Comparison of ENCODE assay signal across 13 cellular contexts in the genomic region with DNA sequence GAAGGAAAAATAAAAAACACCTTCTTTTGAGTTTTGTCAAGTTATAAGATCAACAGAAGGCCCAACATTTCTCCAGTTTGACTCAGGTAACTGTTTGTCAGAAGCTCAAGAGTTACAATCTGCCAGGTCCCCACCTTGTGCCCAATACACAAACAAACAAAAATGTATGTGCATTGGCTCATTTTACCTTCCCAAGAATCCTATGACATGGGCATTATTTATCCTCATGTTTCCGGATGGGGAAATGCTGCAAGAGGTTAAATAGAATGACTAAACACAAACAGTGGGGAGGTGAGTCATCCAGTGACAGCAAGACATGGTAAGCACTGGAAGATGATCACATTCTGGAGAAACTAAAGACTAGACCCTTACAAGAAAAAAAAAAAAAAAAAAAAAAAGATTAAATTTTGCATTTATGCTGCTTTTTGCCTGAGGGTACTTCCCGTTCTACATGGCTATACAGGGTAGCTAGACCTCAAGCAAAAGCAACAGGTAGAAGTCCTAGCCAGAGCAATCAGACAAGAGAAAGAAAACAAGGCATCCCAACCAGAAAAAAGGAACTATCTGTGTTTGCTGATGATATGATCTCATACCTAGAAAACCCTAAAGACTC. TPM values are rescaled to one million over a fixed set of nuclear protein-coding genes. Genes with fewer than 3 reads are reported as not detected.
A peak's percentile ranks its signal among the peaks of the same experiment; 100 is the strongest.
DNase-seq lines count a peak whose midpoint lies in the region; ATAC-seq and TF ChIP-seq lines count a peak whose summit lies in the region.
"Had no signal": no experiment of that assay in that cellular context is flagged by ENCODE, and none has a peak within 500 bp of the region (broad histone marks: within the 10 kb centered on the region; RNA-seq: fewer than 3 reads in every experiment).

No MANE protein-coding gene starts in this region.

- H3K27me3 ChIP-seq in SJSA1 (replicated peaks) (no peaks in the 10 kb centered on the region), aorta (ENCODE audit: control insufficient read depth in 1 of 2, insufficient read depth in 2 of 2, low read length in 1 of 2) (no peaks in the 10 kb centered on the region)

- ATAC-seq in aorta (ENCODE audit: low FRiP score) = no peak

- H3K4me3 ChIP-seq in SJSA1 (no peak overlapping the region), fibroblast of the aortic adventitia (ENCODE audit: low read depth, low read length) (no peak overlapping the region), aorta (ENCODE audit: low read length in 2 of 2) (no peak overlapping the region)

- no peak for TF ChIP-seq CTCF in fibroblast of the aortic adventitia (IDR thresholded peaks at IDR 0.05; ENCODE audit: insufficient read depth, low read length)

- DNase-seq in 8988T (peak; percentile 55), GM04504 (ENCODE audit: low read depth) (peak; percentile 68), SJSA1 (ENCODE audit: low read depth in 1 of 2, low spot score in 2 of 2) (peak; percentile 75 to 80), fibroblast of the aortic adventitia (ENCODE audit: low read depth) (peak; percentile 81), NCI-H82 (lab: John Stamatoyannopoulos, UW) (no peak), aorta (no peak), NCI-H2196 (lab: John Stamatoyannopoulos, UW; ENCODE audit: unreplicated experiment) (no peak)
- no peak for DNase-seq in stimulated activated CD4-positive, alpha-beta T cell treated with anti-CD3 and anti-CD28 coated beads, Interleukin-12 subunit alpha, Interleukin-12 subunit beta, amount 100 ng/mL, for 4 hours
- DNase-seq: activated naive CD4-positive, alpha-beta T cell treated with anti-CD3 and anti-CD28 coated beads, Interleukin-2, amount 50 U/mL, for 16 hours; head of caudate nucleus; NCI-H1417 had no signal

- H3K4me1 ChIP-seq in SJSA1 (replicated peaks) = peaks cover 19% of the 10 kb centered on the region
- H3K4me1 ChIP-seq in aorta (ENCODE audit: control insufficient read depth in 1 of 2, insufficient read depth in 2 of 2, low read length in 2 of 2) = peaks cover 0 to 2% of the 10 kb centered on the region in 2 donors

- 88 to 93% methylated on average over 2 of the region's 2 CpGs for WGBS in aorta, 2 donors

- H3K27ac ChIP-seq in SJSA1 (peak overlapping the region; percentile 77), aorta (ENCODE audit: low read depth in 1 of 2, low read length in 2 of 2) (no peak overlapping the region)

- intact Hi-C loops in aorta (cut with DNase I) = no loop called here

- no peaks in the 10 kb centered on the region for H3K9me3 ChIP-seq in SJSA1 (replicated peaks)
- no peaks in the 10 kb centered on the region for H3K9me3 ChIP-seq in aorta (ENCODE audit: control insufficient read depth, low read length)

- H3K36me3 ChIP-seq in SJSA1 (no peaks in the 10 kb centered on the region), aorta (ENCODE audit: control insufficient read depth in 1 of 2, insufficient read depth in 2 of 2, low read length in 1 of 2) (peaks cover 0 to 9% of the 10 kb centered on the region in 2 donors)

RNA-seq across cellular contexts. Expression of gene ANKRD60, which starts 23.6 kb away (rescaled TPM):
- total RNA-seq in SJSA1 (2014; rRNA removed; shearing (Covaris generic)) = not detected in 2 replicates
- not detected in 2 replicates for total RNA-seq in fibroblast of the aortic adventitia (ENCODE audit: low replicate concordance)
- not detected for total RNA-seq in aorta
- polyA plus RNA-seq in aorta = not detected
- total RNA-seq: posterior vena cava; T-helper 1 cell treated with Interleukin-12 subunit alpha and Interleukin-12 subunit beta and Interleukin-4 antibody, amounts not matched to agents 30 ng/mL and 1 ng/mL, for 36 hours had no signal

RNA-seq across cellular contexts. Expression of gene RAB22A, which starts 57.4 kb away (rescaled TPM):
- 19.1 and 23.7 TPM in 2 replicates for total RNA-seq in SJSA1 (2014; rRNA removed; shearing (Covaris generic))
- total RNA-seq in fibroblast of the aortic adventitia (ENCODE audit: low replicate concordance) = 27.1 and 41.5 TPM in 2 replicates
- total RNA-seq in aorta = 10 to 100 TPM; 21.8 to 26.8 TPM
- polyA plus RNA-seq in aorta = 10 to 100 TPM in 1 of 2 donors, 1 to 10 TPM in 1; 7.3 to 13.0 TPM

Comparison
In these comparisons a context has a peak if more than half of its experiments do, and no peak if none do; other contexts are left out.
1. DNase-seq: peak in 8988T (single experiment), GM04504 (single experiment), SJSA1 (2 of 2) and fibroblast of the aortic adventitia (single experiment); none in stimulated activated CD4-positive, alpha-beta T cell treated with anti-CD3 and anti-CD28 coated beads, Interleukin-12 subunit alpha, Interleukin-12 subunit beta, amount 100 ng/mL, for 4 hours (single experiment), NCI-H82 (single experiment), aorta (0 of 2) and NCI-H2196 (single experiment).